Comparison of ENCODE assay signal across 33 cellular contexts in the genomic region with DNA sequence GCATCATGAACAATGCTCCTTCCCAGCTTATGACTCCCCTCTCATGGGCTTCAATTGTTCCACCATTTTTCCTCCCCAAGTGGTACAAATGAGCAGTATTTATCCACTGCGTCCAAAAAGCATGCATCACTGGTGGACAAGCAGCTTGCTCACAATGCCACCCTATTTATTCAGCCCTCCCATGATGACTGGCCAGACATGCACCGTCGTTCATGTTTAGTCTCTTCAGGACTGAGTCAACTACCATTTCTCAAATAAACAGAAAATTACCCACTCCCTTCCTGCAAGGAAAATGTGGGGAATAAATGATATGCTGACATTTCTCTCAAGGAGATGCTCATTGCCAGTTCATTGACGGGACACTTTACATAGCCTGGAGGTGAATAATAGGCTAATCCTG.
"Had no signal": no experiment of that assay in that cellular context is flagged by ENCODE, and none has a peak within 500 bp of the region (broad histone marks: within the 10 kb centered on the region; RNA-seq: fewer than 3 reads in every experiment).

No MANE protein-coding gene starts in this region.

- H3K4me1 ChIP-seq: ascending aorta, Peyer's patch had no signal

- H3K36me3 Mint-ChIP-seq: activated CD8-positive, alpha-beta memory T cell treated with anti-CD3 and anti-CD28 coated beads, Interleukin-2, amount 10 ng/mL, durations not matched to agents 7 days and 5 days; activated naive CD8-positive, alpha-beta T cell treated with anti-CD3 and anti-CD28 coated beads, Interleukin-2, amount 10 ng/mL, durations not matched to agents 7 days and 5 days had no signal

- ATAC-seq: activated CD8-positive, alpha-beta memory T cell treated with anti-CD3 and anti-CD28 coated beads, Interleukin-2, amount 10 ng/mL, durations not matched to agents 7 days and 5 days; SK-N-SH treated with all-trans-retinoic acid at 6 μM for 48 hours had no signal

- H3K4me2 ChIP-seq: KMS-11 had no signal

- H3K9me3 ChIP-seq: ascending aorta, Peyer's patch had no signal

- H3K36me3 ChIP-seq: ascending aorta, Peyer's patch, WERI-Rb-1 had no signal

- H3K27me3 Mint-ChIP-seq: activated CD4-positive, alpha-beta memory T cell treated with anti-CD3 and anti-CD28 coated beads, Interleukin-2, amount 10 ng/mL, durations not matched to agents 7 days and 5 days; activated CD8-positive, alpha-beta memory T cell treated with anti-CD3 and anti-CD28 coated beads, Interleukin-2, amount 10 ng/mL, durations not matched to agents 7 days and 5 days; activated naive CD8-positive, alpha-beta T cell treated with anti-CD3 and anti-CD28 coated beads, Interleukin-2, amount 10 ng/mL, durations not matched to agents 7 days and 5 days; brain had no signal

- H3K4me1 Mint-ChIP-seq: activated CD4-positive, alpha-beta memory T cell treated with anti-CD3 and anti-CD28 coated beads, Interleukin-2, amount 10 ng/mL, durations not matched to agents 7 days and 5 days; activated CD8-positive, alpha-beta memory T cell treated with anti-CD3 and anti-CD28 coated beads, Interleukin-2, amount 10 ng/mL, durations not matched to agents 7 days and 5 days; activated naive CD8-positive, alpha-beta T cell treated with anti-CD3 and anti-CD28 coated beads, Interleukin-2, amount 10 ng/mL, durations not matched to agents 7 days and 5 days; brain had no signal

- H3K27ac ChIP-seq: ascending aorta, KMS-11, Peyer's patch, WERI-Rb-1 had no signal

- H3K9ac ChIP-seq: KMS-11 had no signal

- H3K27me3 ChIP-seq: ascending aorta, Peyer's patch had no signal

- H3K27ac Mint-ChIP-seq: activated CD4-positive, alpha-beta memory T cell treated with anti-CD3 and anti-CD28 coated beads, Interleukin-2, amount 10 ng/mL, durations not matched to agents 7 days and 5 days; activated CD8-positive, alpha-beta memory T cell treated with anti-CD3 and anti-CD28 coated beads, Interleukin-2, amount 10 ng/mL, durations not matched to agents 7 days and 5 days; activated naive CD8-positive, alpha-beta T cell treated with anti-CD3 and anti-CD28 coated beads, Interleukin-2, amount 10 ng/mL, durations not matched to agents 7 days and 5 days; brain had no signal

- H3K4me3 ChIP-seq: ascending aorta, Peyer's patch had no signal

- DNase-seq: activated CD4-positive, alpha-beta memory T cell treated with anti-CD3 and anti-CD28 coated beads, Interleukin-2, amount 10 ng/mL, durations not matched to agents 7 days and 5 days; activated CD4-positive, alpha-beta T cell treated with anti-CD3 and anti-CD28 coated beads for 1 hour; activated CD4-positive, alpha-beta T cell treated with anti-CD3 and anti-CD28 coated beads for 48 hours; activated CD4-positive, CD25-positive, alpha-beta regulatory T cell; activated CD8-positive, alpha-beta memory T cell treated with anti-CD3 and anti-CD28 coated beads for 24 hours; activated CD8-positive, alpha-beta memory T cell treated with anti-CD3 and anti-CD28 coated beads, Interleukin-2, amount 10 ng/mL, durations not matched to agents 7 days and 5 days; activated CD8-positive, alpha-beta memory T cell treated with anti-CD3 and anti-CD28 coated beads, Interleukin-2, amount 50 U/mL, for 48 hours; activated effector memory CD4-positive, alpha-beta T cell treated with anti-CD3 and anti-CD28 coated beads, Interleukin-2, amount 50 U/mL, for 16 hours; activated naive CD4-positive, alpha-beta T cell; activated naive CD4-positive, alpha-beta T cell treated with anti-CD3 and anti-CD28 coated beads, Interleukin-2, amount 50 U/mL, for 16 hours; activated naive CD8-positive, alpha-beta T cell treated with anti-CD3 and anti-CD28 coated beads, Interleukin-2, amount 10 ng/mL, durations not matched to agents 7 days and 5 days; activated T-cell treated with anti-CD3 and anti-CD28 coated beads, Interleukin-2, amount 50 U/mL, for 48 hours; amygdala; caudate nucleus; cerebellar nuclear complex; NCI-H1048; NCI-H1105 treated with DMSO at 0.1 percent for 48 hours; NCI-H1436; NCI-H1694; NCI-H2029; NCI-H345; NCI-H524 treated with DMSO at 0.1 percent for 48 hours; Peyer's patch; RPMI8226; SHP77 treated with DMSO at 0.1 percent for 48 hours; T-helper 1 cell; T-helper 2 cell; T-helper 9 cell; WERI-Rb-1 had no signal

- H3K4me3 Mint-ChIP-seq: activated CD4-positive, alpha-beta memory T cell treated with anti-CD3 and anti-CD28 coated beads, Interleukin-2, amount 10 ng/mL, durations not matched to agents 7 days and 5 days; activated CD8-positive, alpha-beta memory T cell treated with anti-CD3 and anti-CD28 coated beads, Interleukin-2, amount 10 ng/mL, durations not matched to agents 7 days and 5 days; activated naive CD8-positive, alpha-beta T cell treated with anti-CD3 and anti-CD28 coated beads, Interleukin-2, amount 10 ng/mL, durations not matched to agents 7 days and 5 days; brain had no signal
